ENCODE assay signal across 29 cellular contexts in genomic region chr1:68979891-68980290, GRCh38.
"Had no signal": no experiment of that assay in that cellular context is flagged by ENCODE, and none has a peak within 500 bp of the region (broad histone marks: within the 10 kb centered on the region; RNA-seq: fewer than 3 reads in every experiment).

No MANE protein-coding gene starts in this region.

- H3K36me3 ChIP-seq: ascending aorta, breast epithelium, cardiac muscle cell, colonic mucosa had no signal

- ATAC-seq: activated CD4-positive, alpha-beta T cell treated with anti-CD3 and anti-CD28 coated beads for 36 hours; activated naive CD4-positive, alpha-beta T cell treated with anti-CD3 and anti-CD28 coated beads, Interleukin-2, amount 50 U/mL, for 72 hours; activated T-cell treated with anti-CD3 and anti-CD28 coated beads, Interleukin-2, amount 50 U/mL, for 72 hours; esophagus mucosa; T-cell had no signal

- FAIRE-seq: endometrium, frontal cortex had no signal

- DNase-seq: activated CD4-positive, alpha-beta memory T cell treated with anti-CD3 and anti-CD28 coated beads, Interleukin-2, amount 10 ng/mL, durations not matched to agents 7 days and 5 days; activated CD4-positive, alpha-beta T cell treated with anti-CD3 and anti-CD28 coated beads for 36 hours; activated CD4-positive, alpha-beta T cell treated with anti-CD3 and anti-CD28 coated beads, Interleukin-2, amount 10 ng/mL, durations not matched to agents 7 days and 5 days; activated CD4-positive, alpha-beta T cell treated with anti-CD3 and anti-CD28 coated beads, Interleukin-2, amount 50 U/mL, for 4 hours; activated CD4-positive, CD25-positive, alpha-beta regulatory T cell; activated CD4-positive, CD25-positive, alpha-beta regulatory T cell treated with anti-CD3 and anti-CD28 coated beads, Interleukin-2, amount 50 U/mL, for 72 hours; activated CD8-positive, alpha-beta memory T cell treated with anti-CD3 and anti-CD28 coated beads, Interleukin-2, amount 50 U/mL, for 48 hours; activated gamma-delta T cell; activated naive CD4-positive, alpha-beta T cell; activated naive CD4-positive, alpha-beta T cell treated with anti-CD3 and anti-CD28 coated beads, Interleukin-2, amount 10 ng/mL, durations not matched to agents 7 days and 5 days; activated naive CD8-positive, alpha-beta T cell treated with anti-CD3 and anti-CD28 coated beads, Interleukin-2, amount 10 ng/mL, durations not matched to agents 7 days and 5 days; activated T-cell treated with anti-CD3 and anti-CD28 coated beads for 4 hours; activated T-cell treated with anti-CD3 and anti-CD28 coated beads, Interleukin-2, amount 50 U/mL, for 24 hours; activated T-cell treated with anti-CD3 and anti-CD28 coated beads, Interleukin-2, amount 50 U/mL, for 72 hours; central memory CD4-positive, alpha-beta T cell; cerebellar nuclear complex; colonic mucosa; effector CD8-positive, alpha-beta T cell; foreskin fibroblast; head of caudate nucleus; T-cell; T-helper 9 cell had no signal

- H3K4me3 ChIP-seq: ascending aorta, breast epithelium, cardiac muscle cell, colonic mucosa had no signal

- H3K27me3 ChIP-seq: ascending aorta, breast epithelium, cardiac muscle cell, colonic mucosa had no signal

- H3K27ac ChIP-seq: ascending aorta, breast epithelium, cardiac muscle cell, colonic mucosa had no signal

- H3K9me3 ChIP-seq: ascending aorta, breast epithelium, colonic mucosa had no signal

- H3K4me1 ChIP-seq: breast epithelium, colonic mucosa had no signal
